In genomic region chrX:30183554-30183953, GRCh38 we compare ENCODE assay signal across 1 cellular context.
TF ChIP-seq lines count a peak whose summit lies in the region.

No MANE protein-coding gene starts in this region.

TF ChIP-seq in K562, 482 proteins besides CTCF, POLR2A, EP300 and RAD21:
- TF ChIP-seq SIN3B (IDR thresholded peaks at IDR 0.05; ENCODE audit: low read depth) (no peak), CBFA2T3 (IDR thresholded peaks at IDR 0.05) (peak; percentile 46), RAD51 (IDR thresholded peaks at IDR 0.05; ENCODE audit: borderline replicate concordance, low read depth) (no peak), CREM (IDR thresholded peaks at IDR 0.05; ENCODE audit: low read depth) (0 out of 2 replicates have a peak, but pooled peaks have one; percentile 20), SFPQ (IDR thresholded peaks at IDR 0.05; ENCODE audit: low read depth, low read length) (no peak), NFE2L1 (tag; IDR thresholded peaks at IDR 0.05; ENCODE audit: borderline replicate concordance, low read depth) (no peak), ATF7 (IDR thresholded peaks at IDR 0.05) (peak; percentile 25; the same call in 1 of the 2 replicates), ATF3 (IDR thresholded peaks at IDR 0.05) (peak; percentile 63), ATF3 (CRISPR knock-in tag; conservative IDR thresholded peaks at IDR 0.05) (no peak), THRA (IDR thresholded peaks at IDR 0.05) (no peak), POLR3G (IDR thresholded peaks at IDR 0.05; ENCODE audit: extremely low read depth, insufficient read length, insufficient replicate concordance) (no peak), ELK1 (CRISPR knock-in tag; IDR thresholded peaks at IDR 0.05) (no peak), ZNF561 (CRISPR knock-in tag; conservative IDR thresholded peaks at IDR 0.05) (no peak), NFIC (IDR thresholded peaks at IDR 0.05) (no peak), ZC3H8 (IDR thresholded peaks at IDR 0.05) (no peak), THAP12 (CRISPR knock-in tag; IDR thresholded peaks at IDR 0.05) (no peak), TAL1 (IDR thresholded peaks at IDR 0.05) (peak; percentile 21; the same call in 1 of the 2 replicates), GABPB1 (CRISPR knock-in tag; IDR thresholded peaks at IDR 0.05) (no peak), ATF1 (CRISPR knock-in tag; IDR thresholded peaks at IDR 0.05) (no peak), ATF1 (tag; IDR thresholded peaks at IDR 0.05) (0 out of 2 replicates have a peak, but pooled peaks have one; percentile 19), HCFC1 (IDR thresholded peaks at IDR 0.05; ENCODE audit: low read depth, low read length) (no peak), ZNF316 (IDR thresholded peaks at IDR 0.05) (no peak)
